1 cellular context compared by ENCODE assay signal in the genomic region with DNA sequence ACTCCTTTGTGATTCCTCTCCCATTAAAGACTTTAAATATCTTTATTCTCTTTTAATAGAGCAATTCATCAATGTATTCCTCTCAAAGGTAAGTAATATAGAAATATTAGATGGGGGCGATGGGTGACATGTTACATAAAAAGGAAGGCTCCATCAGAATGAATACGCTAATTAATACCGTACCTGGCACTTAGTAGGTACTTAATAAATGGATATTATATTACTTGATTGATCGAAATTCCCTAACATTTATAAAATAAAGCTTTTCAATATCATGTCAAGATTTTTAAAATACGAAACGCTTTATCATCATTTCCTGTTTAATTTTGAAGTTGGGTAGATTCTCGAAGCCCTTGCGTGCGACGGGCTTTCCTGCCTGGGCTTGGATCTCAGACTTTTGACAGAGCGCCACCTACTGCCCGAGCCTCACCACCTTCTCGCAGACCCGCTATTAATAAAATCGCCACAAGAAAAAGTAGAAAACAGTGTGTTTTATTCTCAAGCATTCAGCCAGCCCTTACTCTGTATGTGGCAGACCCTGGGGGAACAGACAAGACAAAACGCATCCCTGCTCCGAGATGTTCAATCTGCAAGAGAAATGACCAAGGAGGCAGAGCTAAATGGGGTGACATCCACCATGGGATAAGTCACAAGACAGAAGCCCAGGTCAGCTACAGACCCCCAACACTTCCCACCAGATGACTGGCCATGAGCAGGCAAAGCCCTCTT.
TF ChIP-seq lines count a peak whose summit lies in the region.

No MANE protein-coding gene starts in this region.

TF ChIP-seq in neural cell, 6 proteins besides CTCF, POLR2A, EP300 and RAD21 (continued from another document):
- no peak for TF ChIP-seq MXI1 (conservative IDR thresholded peaks at IDR 0.05; ENCODE audit: poor library complexity, severe bottlenecking)
- no peak for TF ChIP-seq TAF1 (IDR thresholded peaks at IDR 0.05; ENCODE audit: low read depth)
- no peak for TF ChIP-seq POLR2AphosphoS5 (IDR thresholded peaks at IDR 0.05)
- TF ChIP-seq, protein P1, sequence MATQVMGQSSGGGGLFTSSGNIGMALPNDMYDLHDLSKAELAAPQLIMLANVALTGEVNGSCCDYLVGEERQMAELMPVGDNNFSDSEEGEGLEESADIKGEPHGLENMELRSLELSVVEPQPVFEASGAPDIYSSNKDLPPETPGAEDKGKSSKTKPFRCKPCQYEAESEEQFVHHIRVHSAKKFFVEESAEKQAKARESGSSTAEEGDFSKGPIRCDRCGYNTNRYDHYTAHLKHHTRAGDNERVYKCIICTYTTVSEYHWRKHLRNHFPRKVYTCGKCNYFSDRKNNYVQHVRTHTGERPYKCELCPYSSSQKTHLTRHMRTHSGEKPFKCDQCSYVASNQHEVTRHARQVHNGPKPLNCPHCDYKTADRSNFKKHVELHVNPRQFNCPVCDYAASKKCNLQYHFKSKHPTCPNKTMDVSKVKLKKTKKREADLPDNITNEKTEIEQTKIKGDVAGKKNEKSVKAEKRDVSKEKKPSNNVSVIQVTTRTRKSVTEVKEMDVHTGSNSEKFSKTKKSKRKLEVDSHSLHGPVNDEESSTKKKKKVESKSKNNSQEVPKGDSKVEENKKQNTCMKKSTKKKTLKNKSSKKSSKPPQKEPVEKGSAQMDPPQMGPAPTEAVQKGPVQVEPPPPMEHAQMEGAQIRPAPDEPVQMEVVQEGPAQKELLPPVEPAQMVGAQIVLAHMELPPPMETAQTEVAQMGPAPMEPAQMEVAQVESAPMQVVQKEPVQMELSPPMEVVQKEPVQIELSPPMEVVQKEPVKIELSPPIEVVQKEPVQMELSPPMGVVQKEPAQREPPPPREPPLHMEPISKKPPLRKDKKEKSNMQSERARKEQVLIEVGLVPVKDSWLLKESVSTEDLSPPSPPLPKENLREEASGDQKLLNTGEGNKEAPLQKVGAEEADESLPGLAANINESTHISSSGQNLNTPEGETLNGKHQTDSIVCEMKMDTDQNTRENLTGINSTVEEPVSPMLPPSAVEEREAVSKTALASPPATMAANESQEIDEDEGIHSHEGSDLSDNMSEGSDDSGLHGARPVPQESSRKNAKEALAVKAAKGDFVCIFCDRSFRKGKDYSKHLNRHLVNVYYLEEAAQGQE (IDR thresholded peaks at IDR 0.05; ENCODE audit: borderline replicate concordance) = no peak
